8 cellular contexts compared by ENCODE assay signal in the genomic region with DNA sequence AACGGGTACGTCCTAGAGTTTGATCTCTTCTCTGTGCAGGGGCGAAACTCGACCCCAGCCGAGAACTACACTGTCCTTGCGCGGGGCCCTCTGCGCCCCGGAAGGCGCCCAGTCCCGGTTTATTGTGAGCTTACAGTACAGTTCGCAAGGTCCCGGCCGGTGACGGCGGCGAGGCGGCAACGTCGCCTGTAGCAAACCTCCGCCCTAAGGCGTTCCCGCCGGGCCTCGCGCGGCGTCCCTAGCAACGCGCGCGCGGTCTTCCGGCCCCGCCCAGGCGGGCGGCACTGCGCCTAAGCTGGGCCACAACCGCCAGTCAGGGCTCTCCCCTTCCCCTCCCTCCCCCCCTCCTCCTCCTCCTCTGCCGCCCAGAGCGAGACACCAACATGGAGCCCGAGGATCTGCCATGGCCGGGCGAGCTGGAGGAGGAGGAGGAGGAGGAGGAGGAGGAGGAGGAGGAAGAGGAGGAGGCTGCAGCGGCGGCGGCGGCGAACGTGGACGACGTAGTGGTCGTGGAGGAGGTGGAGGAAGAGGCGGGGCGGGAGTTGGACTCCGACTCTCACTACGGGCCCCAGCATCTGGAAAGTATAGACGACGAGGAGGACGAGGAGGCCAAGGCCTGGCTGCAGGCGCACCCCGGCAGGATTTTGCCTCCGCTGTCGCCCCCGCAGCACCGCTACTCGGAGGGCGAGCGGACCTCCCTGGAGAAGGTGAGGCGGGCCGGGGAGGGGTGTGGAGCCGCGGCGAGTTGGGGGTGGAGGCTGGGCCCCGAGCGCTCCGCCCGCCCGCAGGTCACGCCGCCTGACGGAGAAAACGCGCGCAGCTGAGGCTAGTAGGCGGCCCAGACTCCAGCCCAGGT. TPM values are rescaled to one million over a fixed set of nuclear protein-coding genes. Genes with fewer than 3 reads are reported as not detected.
DNase-seq lines count a peak whose midpoint lies in the region; TF ChIP-seq lines count a peak whose summit lies in the region.

A gene with protein sequence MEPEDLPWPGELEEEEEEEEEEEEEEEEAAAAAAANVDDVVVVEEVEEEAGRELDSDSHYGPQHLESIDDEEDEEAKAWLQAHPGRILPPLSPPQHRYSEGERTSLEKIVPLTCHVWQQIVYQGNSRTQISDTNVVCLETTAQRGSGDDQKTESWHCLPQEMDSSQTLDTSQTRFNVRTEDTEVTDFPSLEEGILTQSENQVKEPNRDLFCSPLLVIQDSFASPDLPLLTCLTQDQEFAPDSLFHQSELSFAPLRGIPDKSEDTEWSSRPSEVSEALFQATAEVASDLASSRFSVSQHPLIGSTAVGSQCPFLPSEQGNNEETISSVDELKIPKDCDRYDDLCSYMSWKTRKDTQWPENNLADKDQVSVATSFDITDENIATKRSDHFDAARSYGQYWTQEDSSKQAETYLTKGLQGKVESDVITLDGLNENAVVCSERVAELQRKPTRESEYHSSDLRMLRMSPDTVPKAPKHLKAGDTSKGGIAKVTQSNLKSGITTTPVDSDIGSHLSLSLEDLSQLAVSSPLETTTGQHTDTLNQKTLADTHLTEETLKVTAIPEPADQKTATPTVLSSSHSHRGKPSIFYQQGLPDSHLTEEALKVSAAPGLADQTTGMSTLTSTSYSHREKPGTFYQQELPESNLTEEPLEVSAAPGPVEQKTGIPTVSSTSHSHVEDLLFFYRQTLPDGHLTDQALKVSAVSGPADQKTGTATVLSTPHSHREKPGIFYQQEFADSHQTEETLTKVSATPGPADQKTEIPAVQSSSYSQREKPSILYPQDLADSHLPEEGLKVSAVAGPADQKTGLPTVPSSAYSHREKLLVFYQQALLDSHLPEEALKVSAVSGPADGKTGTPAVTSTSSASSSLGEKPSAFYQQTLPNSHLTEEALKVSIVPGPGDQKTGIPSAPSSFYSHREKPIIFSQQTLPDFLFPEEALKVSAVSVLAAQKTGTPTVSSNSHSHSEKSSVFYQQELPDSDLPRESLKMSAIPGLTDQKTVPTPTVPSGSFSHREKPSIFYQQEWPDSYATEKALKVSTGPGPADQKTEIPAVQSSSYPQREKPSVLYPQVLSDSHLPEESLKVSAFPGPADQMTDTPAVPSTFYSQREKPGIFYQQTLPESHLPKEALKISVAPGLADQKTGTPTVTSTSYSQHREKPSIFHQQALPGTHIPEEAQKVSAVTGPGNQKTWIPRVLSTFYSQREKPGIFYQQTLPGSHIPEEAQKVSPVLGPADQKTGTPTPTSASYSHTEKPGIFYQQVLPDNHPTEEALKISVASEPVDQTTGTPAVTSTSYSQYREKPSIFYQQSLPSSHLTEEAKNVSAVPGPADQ (N-terminal part only) (plus strand): TSS at position 351 of the 856 bp plus-strand sequence. CDS start 33 bp downstream, at position 384.

- peak; percentile 5 for TF ChIP-seq CTCF in GM20000 (IDR thresholded peaks at IDR 0.05; ENCODE audit: extremely low read depth, missing control alignments)

- DNase-seq in COLO829 (ENCODE audit: low spot score) (peak; percentile 74), GM20000 (ENCODE audit: low spot score) (peak; percentile 95), HS-5 (ENCODE audit: low read depth) (peak; percentile 64), NK-92 (lab: John Stamatoyannopoulos, UW; ENCODE audit: unreplicated experiment) (peak; percentile 21), lung microvascular endothelial cell (ENCODE audit: low read depth in 2 of 2) (peak; percentile 87 to 89)
- DNase-seq in activated CD8-positive, alpha-beta memory T cell treated with anti-CD3 and anti-CD28 coated beads for 1 hour (ENCODE audit: extremely low read depth in 1 of 2, low read depth in 1 of 2) = peak; percentile 47 to 80
- peak; percentile 84 for DNase-seq in effector CD4-positive, alpha-beta T cell
- peak; percentile 70 to 80 (median 72) for DNase-seq in stimulated activated CD4-positive, alpha-beta T cell treated with anti-CD3 and anti-CD28 coated beads, TNF-alpha, amount 100 ng/mL, for 4 hours (ENCODE audit: low read depth in 3 of 3)

RNA-seq across cellular contexts. Expression of the gene that starts here (rescaled TPM):
- total RNA-seq in lung microvascular endothelial cell = 3.7 and 5.2 TPM in 2 replicates

Comparison
In these comparisons a context has a peak if more than half of its experiments do, and no peak if none do; other contexts are left out.
1. Peak in every context shown above with its lines: DNase-seq.
2. DNase-seq: peak in every context shown above with its lines; median percentile 95 in GM20000; 88 in lung microvascular endothelial cell; 84 in effector CD4-positive, alpha-beta T cell; 74 in COLO829; 72 in stimulated activated CD4-positive, alpha-beta T cell treated with anti-CD3 and anti-CD28 coated beads, TNF-alpha, amount 100 ng/mL, for 4 hours; 64 in HS-5; 64 in activated CD8-positive, alpha-beta memory T cell treated with anti-CD3 and anti-CD28 coated beads for 1 hour; 21 in NK-92.